In genomic region chr12:50059440-50060119, GRCh38 we compare ENCODE assay signal across 8 cellular contexts. TPM values are rescaled to one million over a fixed set of nuclear protein-coding genes. Genes with fewer than 3 reads are reported as not detected.
DNase-seq lines count a peak whose midpoint lies in the region; ATAC-seq, FAIRE-seq and TF ChIP-seq lines count a peak whose summit lies in the region.
"Had no signal": no experiment of that assay in that cellular context is flagged by ENCODE, and none has a peak within 500 bp of the region (broad histone marks: within the 10 kb centered on the region; RNA-seq: fewer than 3 reads in every experiment).

No MANE protein-coding gene starts in this region.

- no peak for ATAC-seq in left lung

- FAIRE-seq in H54 (lab: Jason Lieb, UNC), result no peak
- FAIRE-seq: G401.6 had no signal

- H3K9me3 ChIP-seq in left lung, result no peaks in the 10 kb centered on the region

- H3K27ac Mint-ChIP-seq in IgD-negative memory B cell, result no peak overlapping the region

- no peaks in the 10 kb centered on the region for H3K36me3 Mint-ChIP-seq in IgD-negative memory B cell

- H3K4me1 Mint-ChIP-seq in IgD-negative memory B cell, result peaks cover 8 to 14% (median 14%) of the 10 kb centered on the region in 3 donors

- H3K4me3 ChIP-seq in left lung, result no peak overlapping the region

- DNase-seq in activated T-cell treated with anti-CD3 and anti-CD28 coated beads for 4 hours, result peak; percentile 41
- peak; percentile 47 to 64 for DNase-seq in stimulated activated CD4-positive, alpha-beta T cell treated with anti-CD3 and anti-CD28 coated beads, Interleukin-2, amount 100 ng/mL, for 24 hours
- no peak for DNase-seq in left lung
- no peak for DNase-seq in H54 (ENCODE audit: insufficient read length, low spot score)
- DNase-seq in GM13976 (ENCODE audit: low spot score), result no peak
- DNase-seq: NCI-H226 had no signal

- no peaks in the 10 kb centered on the region for H3K9me3 Mint-ChIP-seq in IgD-negative memory B cell

- H3K27ac ChIP-seq in left lung, result no peak overlapping the region

- TF ChIP-seq CTCF in left lung (IDR thresholded peaks at IDR 0.05), result no peak
- TF ChIP-seq CTCF in GM13976 (IDR thresholded peaks at IDR 0.05; ENCODE audit: borderline replicate concordance, control extremely low read depth, extremely low read depth, insufficient read depth, missing control alignments), result no peak

- H3K36me3 ChIP-seq in left lung, result no peaks in the 10 kb centered on the region

- peak overlapping the region in 3 of 4 donors; percentile 51 to 55 (median 51) for H3K4me3 Mint-ChIP-seq in IgD-negative memory B cell

- peaks cover 12 to 27% of the 10 kb centered on the region in 2 donors for H3K4me1 ChIP-seq in left lung

- peaks cover 6 to 53% of the 10 kb centered on the region in 2 donors for H3K27me3 ChIP-seq in left lung

- intact Hi-C loops in left lung (cut with DNase I), result loop anchor here in 1 of 2 donors (5.0 kb wide), 1 partner anchor 87 kb away; the partner anchor contains the start of gene AQP6

- in situ Hi-C loops in GM13976 (cut with MboI; ENCODE audit: low sequenced_read_pairs, unreplicated experiment), result loop anchor here (10.0 kb wide), 1 partner anchor 85 kb away; the partner anchor contains the start of gene AQP6

- no peak for TF ChIP-seq POLR2A in H54 (IDR thresholded peaks at IDR 0.05; ENCODE audit: low read depth, low read length)

- H3K27me3 Mint-ChIP-seq in IgD-negative memory B cell, result peaks cover 50% of the 10 kb centered on the region

RNA-seq across cellular contexts. Expression of gene ASIC1, which starts 2.2 kb away (rescaled TPM):
- not detected for polyA plus RNA-seq in IgD-negative memory B cell
- 1 to 10 TPM; 2.1 to 2.9 TPM for total RNA-seq in left lung

RNA-seq across cellular contexts. Expression of gene SMARCD1, which starts 25.6 kb away (rescaled TPM):
- polyA plus RNA-seq in IgD-negative memory B cell, result 27.9 TPM
- 10 to 100 TPM; 33.1 to 42.0 TPM for total RNA-seq in left lung

RNA-seq across cellular contexts. Expression of gene RACGAP1, which starts 34.3 kb away (rescaled TPM):
- 13.7 TPM for polyA plus RNA-seq in IgD-negative memory B cell
- 10 to 100 TPM; 20.7 to 35.9 TPM for total RNA-seq in left lung

RNA-seq across cellular contexts. Expression of gene GPD1, which starts 44.2 kb away (rescaled TPM):
- polyA plus RNA-seq in IgD-negative memory B cell, result not detected
- total RNA-seq in left lung, result 1 to 10 TPM; 6.8 to 8.5 TPM

RNA-seq across cellular contexts. Expression of gene COX14, which starts 52.5 kb away (rescaled TPM):
- polyA plus RNA-seq in IgD-negative memory B cell, result 224 TPM
- total RNA-seq in left lung, result 10 to 100 TPM; 46.8 to 77.6 TPM

Comparison
In these comparisons a context has a peak if more than half of its experiments do, and no peak if none do; other contexts are left out.
1. DNase-seq: peak in activated T-cell treated with anti-CD3 and anti-CD28 coated beads for 4 hours (single experiment) and stimulated activated CD4-positive, alpha-beta T cell treated with anti-CD3 and anti-CD28 coated beads, Interleukin-2, amount 100 ng/mL, for 24 hours (2 of 2); none in left lung (0 of 2), H54 (single experiment) and GM13976 (single experiment).